In the genomic region with DNA sequence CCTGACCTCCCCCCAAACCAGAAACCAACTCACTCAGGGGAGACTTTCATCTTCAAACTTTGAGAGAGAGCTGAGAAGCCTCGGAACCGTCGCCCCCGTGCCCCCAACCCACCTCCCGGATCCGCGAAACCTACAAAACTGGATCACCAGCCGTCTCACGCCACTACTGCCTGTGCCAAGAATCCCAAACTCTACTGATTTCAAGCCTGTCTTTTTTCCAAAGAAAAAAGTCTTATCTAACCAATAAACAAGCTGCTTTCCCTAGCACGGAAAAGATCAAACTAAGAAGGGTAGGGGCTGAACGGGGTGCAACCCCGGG, we compare ENCODE assay signal across 10 cellular contexts. TPM values are rescaled to one million over a fixed set of nuclear protein-coding genes. Genes with fewer than 3 reads are reported as not detected.
DNase-seq lines count a peak whose midpoint lies in the region; ATAC-seq, FAIRE-seq and TF ChIP-seq lines count a peak whose summit lies in the region.
"Had no signal": no experiment of that assay in that cellular context is flagged by ENCODE, and none has a peak within 500 bp of the region (broad histone marks: within the 10 kb centered on the region; RNA-seq: fewer than 3 reads in every experiment).

No MANE protein-coding gene starts in this region.

- H3K9me3 ChIP-seq in heart right ventricle (no peaks in the 10 kb centered on the region), GM12878 (replicated peaks; ENCODE audit: control insufficient read depth, insufficient read depth, low read length) (no peaks in the 10 kb centered on the region), vagina (no peaks in the 10 kb centered on the region)

- CTCF ChIA-PET in GM12878 (lab: Yijun Ruan, JAX) = interaction anchor here (0.9 to 2.1 kb wide), 6 partner anchors 10 to 606 kb away, joined by 3 to 10 read pairs (median 5); no protein-coding TSS in a partner anchor

- no peak overlapping the region for H2AK5ac ChIP-seq in mesendoderm (ENCODE audit: low read length)

- H3K27ac ChIP-seq in heart right ventricle (peak overlapping the region; percentile 88 to 95 (median 91)), GM12878 (ENCODE audit: control insufficient read depth, insufficient read depth) (no peak overlapping the region), mesendoderm (ENCODE audit: low read depth, low read length) (peak overlapping the region; percentile 14), urinary bladder (ENCODE audit: low read depth) (peak overlapping the region; percentile 90), vagina (no peak overlapping the region)

- no TSS peak for BruUV-seq in GM12878 (replicated peaks; lab: Mats Ljungman, UMichigan)

- no peak for TF ChIP-seq RAD21 in GM12878 (IDR thresholded peaks at IDR 0.05; ENCODE audit: insufficient read depth, low read depth, low read length)

- H3K27me3 Mint-ChIP-seq in effector memory CD8-positive, alpha-beta T cell = peaks cover 7 to 9% of the 10 kb centered on the region in 2 donors

- TF ChIP-seq CTCF in heart right ventricle (IDR thresholded peaks at IDR 0.05) (no peak), GM12878 (IDR thresholded peaks at IDR 0.05 in 2 of 3, conservative IDR thresholded peaks at IDR 0.05 in 1 of 3; ENCODE audit: control insufficient read depth in 2 of 3, extremely low read depth in 1 of 3, insufficient read depth in 1 of 3, low read depth in 3 of 3, low read length in 3 of 3) (no peak), vagina (IDR thresholded peaks at IDR 0.05) (no peak)

- H3K23ac ChIP-seq in mesendoderm (ENCODE audit: low read length) = no peak overlapping the region

- DNase-seq in heart right ventricle = no peak
- no peak for DNase-seq in left ventricle myocardium superior
- DNase-seq in GM12878 (ENCODE audit: low read depth, low spot score) = no peak
- DNase-seq in mesendoderm = no peak
- no peak for DNase-seq in effector memory CD8-positive, alpha-beta T cell
- no peak for DNase-seq in vagina (ENCODE audit: extremely low spot score in 2 of 2)
- DNase-seq: effector CD8-positive, alpha-beta T cell had no signal

- peaks cover 12 to 20% of the 10 kb centered on the region in 2 donors for H3K4me1 Mint-ChIP-seq in effector memory CD8-positive, alpha-beta T cell (ENCODE audit: low read depth in 2 of 2)

- H2AFZ ChIP-seq in GM12878 (ENCODE audit: control insufficient read depth, low read depth, low read length) = no peak overlapping the region

- WGBS in heart right ventricle, 2 donors = 1 to 2% methylated on average over 12 of the region's 12 CpGs
- WGBS in GM12878 (ENCODE audit: insufficient coverage, insufficient replicate concordance, low lambda C conversion rate, missing lambda C conversion rate) = 21% methylated on average over 12 of the region's 12 CpGs
- WGBS in mesendoderm (ENCODE audit: extremely low coverage, insufficient coverage, low lambda C conversion rate) = no CpG with 5 or more reads among the region's 12 CpGs
- 1% methylated on average over 12 of the region's 12 CpGs for WGBS in urinary bladder

- H4K20me1 ChIP-seq in GM12878 (ENCODE audit: control insufficient read depth, insufficient read depth) = no peaks in the 10 kb centered on the region; the same call in 1 of the 2 replicates

- SMC1A ChIA-PET in GM12878 (lab: Charles Lee; ENCODE audit: uncharacterized antibody, unreplicated experiment) = interaction anchor here (0.8 to 5.3 kb wide), 7 partner anchors 8 to 605 kb away, joined by 3 to 36 read pairs (median 4); no protein-coding TSS in a partner anchor

- H2BK15ac ChIP-seq in mesendoderm (replicated peaks; ENCODE audit: low read depth) = no peak overlapping the region

- peak overlapping the region; percentile 23 for H2BK5ac ChIP-seq in mesendoderm (ENCODE audit: low read length)

- H3K36me3 Mint-ChIP-seq in effector memory CD8-positive, alpha-beta T cell (ENCODE audit: insufficient read depth) = peaks cover 16% of the 10 kb centered on the region

- peak overlapping the region; percentile 54; the same call in 1 of the 2 replicates for H3K9ac ChIP-seq in GM12878 (ENCODE audit: control insufficient read depth, insufficient read depth, low read length)
- peak overlapping the region; percentile 82 for H3K9ac ChIP-seq in mesendoderm (ENCODE audit: low read length)

- H3K4ac ChIP-seq in mesendoderm (ENCODE audit: low read depth, low read length) = peak overlapping the region; percentile 91

- H3K18ac ChIP-seq in mesendoderm (ENCODE audit: low read length) = peak overlapping the region; percentile 98

- peak overlapping the region in 1 of 2 donors; percentile 83 for H3K4me3 Mint-ChIP-seq in effector memory CD8-positive, alpha-beta T cell

- RAD21 ChIA-PET in GM12878 (lab: Charles Lee; ENCODE audit: unreplicated experiment) = interaction anchor here (0.7 to 1.5 kb wide), 5 partner anchors 152 to 1532 kb away, joined by 3 to 8 read pairs (median 4); no protein-coding TSS in a partner anchor

- H4K8ac ChIP-seq in mesendoderm (ENCODE audit: low read depth, low read length) = no peak overlapping the region

- peak overlapping the region; percentile 73 for H2BK120ac ChIP-seq in mesendoderm (ENCODE audit: low read depth, low read length)

- H3K4me2 ChIP-seq in GM12878 (ENCODE audit: control insufficient read depth, insufficient read depth) = peak overlapping the region; percentile 79
- H3K4me2 ChIP-seq in mesendoderm (ENCODE audit: low read length) = peak overlapping the region; percentile 74

- H3K36me3 ChIP-seq in heart right ventricle (peaks cover 0 to 7% (median 0%) of the 10 kb centered on the region in 9 donors), GM12878 (ENCODE audit: control insufficient read depth in 2 of 2, insufficient read depth in 2 of 2, low read length in 1 of 2) (no peaks in the 10 kb centered on the region), mesendoderm (ENCODE audit: control insufficient read depth, insufficient read depth, low read length) (peaks cover 7% of the 10 kb centered on the region), urinary bladder (ENCODE audit: insufficient read depth) (no peaks in the 10 kb centered on the region), vagina (no peaks in the 10 kb centered on the region)

- peaks cover 16% of the 10 kb centered on the region for H3K79me1 ChIP-seq in mesendoderm (ENCODE audit: low read length)

- no peak for TF ChIP-seq POLR2A in GM12878 (IDR thresholded peaks at IDR 0.05; ENCODE audit: low read depth, low read length)
- no peak for TF ChIP-seq POLR2A in vagina (IDR thresholded peaks at IDR 0.05)

- ATAC-seq in heart right ventricle (no peak), left ventricle myocardium superior (no peak), GM12878 (no peak), GM19455 (IDR thresholded peaks at IDR 0.05; ENCODE audit: unreplicated experiment) (no peak)
- ATAC-seq in effector memory CD8-positive, alpha-beta T cell (replicated peaks) = no peak

- H4K5ac ChIP-seq in mesendoderm (ENCODE audit: low read length) = no peak overlapping the region

- in situ Hi-C loops in GM12878 (cut with MboI) = loop anchor here (5.0 to 25.0 kb wide), 2 partner anchors 327 to 597 kb away; no protein-coding TSS in a partner anchor

- no peak for FAIRE-seq in GM12878 (lab: Jason Lieb, UNC)
- FAIRE-seq: H54 had no signal

- H3K4me3 ChIP-seq in heart right ventricle (peak overlapping the region; percentile 82 to 97 (median 90)), GM12878 (peak overlapping the region; percentile 89), mesendoderm (ENCODE audit: low read length) (peak overlapping the region; percentile 74), urinary bladder (ENCODE audit: low read depth, low read length) (peak overlapping the region; percentile 97), vagina (peak overlapping the region in 1 of 2 donors; percentile 96)

- POLR2A ChIA-PET in GM12878 (lab: Charles Lee) = interaction anchor here (0.5 to 0.9 kb wide), 2 partner anchors 8 to 186 kb away, joined by 3 to 6 read pairs; no protein-coding TSS in a partner anchor

- intact Hi-C loops in heart right ventricle (cut with DNase I) = loop anchor here in 8 of 10 donors (5.0 to 10.0 kb wide), 4 partner anchors 102 to 605 kb away; no protein-coding TSS in a partner anchor
- intact Hi-C loops in left ventricle myocardium superior (cut with micrococcal nuclease) = no loop called here
- intact Hi-C loops in GM12878 (cut with micrococcal nuclease; ENCODE audit: unreplicated experiment) = loop anchor here (5.0 kb wide), 2 partner anchors 102 to 428 kb away; no protein-coding TSS in a partner anchor
- intact Hi-C loops in vagina (cut with DNase I) = loop anchor here (5.0 kb wide), 2 partner anchors 97 to 183 kb away; no protein-coding TSS in a partner anchor

- H3K9me3 Mint-ChIP-seq in effector memory CD8-positive, alpha-beta T cell = no peaks in the 10 kb centered on the region

- H3K79me2 ChIP-seq in GM12878 (ENCODE audit: control insufficient read depth, insufficient read depth, low read length) = no peaks in the 10 kb centered on the region; the same call in 1 of the 2 replicates
- H3K79me2 ChIP-seq in mesendoderm (ENCODE audit: control insufficient read depth, insufficient read depth, low read length) = peaks cover 36% of the 10 kb centered on the region

- H3K4me1 ChIP-seq in heart right ventricle (peaks cover 2 to 28% (median 19%) of the 10 kb centered on the region in 9 donors), GM12878 (ENCODE audit: control insufficient read depth, insufficient read depth, low read length) (peaks cover 10% of the 10 kb centered on the region), mesendoderm (ENCODE audit: control insufficient read depth, low read depth, low read length) (peaks cover 21% of the 10 kb centered on the region), urinary bladder (ENCODE audit: insufficient read depth) (no peaks in the 10 kb centered on the region), vagina (peaks cover 29% of the 10 kb centered on the region)

- H3K27me3 ChIP-seq in heart right ventricle = peaks cover 0 to 50% (median 0%) of the 10 kb centered on the region in 7 donors
- peaks cover 0 to 5% of the 10 kb centered on the region in 2 experiments; a peak in 2 of 4 replicates for H3K27me3 ChIP-seq in GM12878 (replicated peaks in 1 of 2; ENCODE audit: control insufficient read depth in 2 of 2, insufficient read depth in 2 of 2, low read length in 1 of 2)
- H3K27me3 ChIP-seq in mesendoderm (ENCODE audit: insufficient read depth, low read length, poor library complexity) = no peaks in the 10 kb centered on the region
- H3K27me3 ChIP-seq in vagina = no peaks in the 10 kb centered on the region

- peak overlapping the region in 1 of 2 donors; percentile 67 for H3K27ac Mint-ChIP-seq in effector memory CD8-positive, alpha-beta T cell

- H3K56ac ChIP-seq in mesendoderm (ENCODE audit: low read length) = peak overlapping the region; percentile 88

- no peak for TF ChIP-seq EP300 in GM12878 (IDR thresholded peaks at IDR 0.05; ENCODE audit: borderline replicate concordance in 1 of 2, control insufficient read depth in 1 of 2, low read depth in 2 of 2, low read length in 2 of 2)

RNA-seq across cellular contexts. Expression of gene AXIN2, which starts 2.0 kb away (rescaled TPM):
- total RNA-seq in heart right ventricle (10 to 100 TPM in 8 of 10 donors, 1 to 10 TPM in 2; 5.7 to 19.2 (median 13.7) TPM), left ventricle myocardium superior (17.2 TPM), GM12878 (2014; rRNA removed) (4.2 and 4.6 TPM in 2 replicates), GM12878 (2014; rRNA removed; fragmentation: Illumina TruSeq; extraction: Trizol) (2.5 and 3.5 TPM in 2 replicates), GM12878 (2021) (7.2 and 7.8 TPM in 2 replicates), urinary bladder (23.4 TPM), vagina (17.9 TPM)
- polyA plus RNA-seq in heart right ventricle (1 to 10 TPM; 7.4 to 9.4 TPM), GM12878 (2011; rRNA removed) (2.5 and 3.7 TPM in 2 replicates), GM12878 (2014; fragmentation: Illumina TruSeq; extraction: Trizol) (1.9 and 2.6 TPM in 2 replicates), GM12878 (2014; fragmentation: Nextera tagmentation; extraction: Ambion mirVana) (under 1 TPM; 0.47 to 0.66 TPM), GM12878 (2014; rRNA removed) (4.4 and 4.8 TPM in 2 replicates), GM12878 (2016; fragmentation: Nextera tagmentation; extraction: Ambion mirVana) (1 to 10 TPM in 1 of 2 experiments, under 1 TPM in 1; 0.58 to 1.6 TPM), urinary bladder (25.4 TPM)
- total RNA-seq in GM12878 (2013; cell fraction: nucleolus; rRNA removed) = 14.6 and 16.2 TPM in 2 replicates
- 0.68 TPM for polyA plus RNA-seq in GM12878 (2011; ENCODE audit: low read depth)
- polyA plus RNA-seq in GM12878 (2011; cell fraction: cytosol; rRNA removed) = 3.2 and 3.5 TPM in 2 replicates
- 8.9 and 17.6 TPM in 2 replicates for polyA plus RNA-seq in GM12878 (2011; cell fraction: nucleus; rRNA removed)
- polyA plus RNA-seq in GM12878 (2012) = 0.72 and 1.5 TPM in 2 replicates
- polyA minus RNA-seq in GM12878 (2011; rRNA and poly(A)+ RNA removed) = 4.1 and 6.0 TPM in 2 replicates
- polyA minus RNA-seq in GM12878 (2011; cell fraction: cytosol; rRNA and poly(A)+ RNA removed) = 1.5 and 1.7 TPM in 2 replicates
- polyA minus RNA-seq in GM12878 (2011; cell fraction: nucleus; rRNA and poly(A)+ RNA removed) = 7.3 and 10.1 TPM in 2 replicates
- polyA plus RNA-seq in mesendoderm (2013, experiment 1 of 2) = 28.1 TPM
- 28.5 TPM for polyA plus RNA-seq in mesendoderm (2013, experiment 2 of 2)

Comparison
In these comparisons a context has a peak if more than half of its experiments do, and no peak if none do; other contexts are left out.
1. H3K27ac ChIP-seq: peak in heart right ventricle (10 of 10), mesendoderm (single experiment) and urinary bladder (single experiment); none in GM12878 (single experiment) and vagina (single experiment).